2 cellular contexts compared by ENCODE assay signal in the genomic region with DNA sequence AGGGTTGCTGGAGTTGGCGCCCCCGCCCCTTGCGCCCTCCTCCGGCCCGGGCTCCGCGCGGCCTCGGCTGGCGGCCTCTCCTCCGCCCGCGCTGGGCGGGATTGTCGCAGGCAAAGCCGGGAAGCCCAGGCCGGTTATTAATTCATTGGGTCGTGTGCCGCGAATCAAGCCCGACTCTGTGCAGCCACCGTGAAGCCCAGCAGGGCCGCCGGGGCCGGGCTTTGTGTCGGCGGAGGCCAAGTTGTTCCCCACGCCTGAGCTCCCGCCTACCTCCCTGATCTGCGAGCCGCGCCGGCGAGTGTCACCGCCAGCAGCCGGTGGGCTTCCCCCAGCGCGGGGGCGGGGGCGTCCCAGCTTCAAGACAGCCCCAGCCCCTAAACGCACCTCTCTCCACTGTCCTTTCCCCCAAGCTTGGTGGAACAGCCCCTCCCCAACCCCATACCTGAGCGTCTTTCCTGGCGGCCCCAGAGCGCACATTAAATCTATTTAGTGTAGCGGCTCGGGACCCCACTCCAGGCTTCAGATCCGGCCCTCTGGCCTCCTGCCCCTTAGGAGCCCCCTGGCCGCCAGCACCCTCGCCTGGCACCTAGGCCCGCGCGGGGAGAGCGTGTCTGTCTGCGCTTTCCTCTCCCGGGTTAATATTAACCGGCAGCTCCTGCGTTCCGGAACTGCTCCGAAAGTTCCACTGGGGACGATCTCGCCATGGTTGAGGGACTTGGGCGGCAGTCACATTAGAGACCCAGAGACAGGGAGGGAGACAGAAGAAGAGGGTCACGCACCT.
A peak's percentile ranks its signal among the peaks of the same experiment; 100 is the strongest.
TF ChIP-seq lines count a peak whose summit lies in the region.

No MANE protein-coding gene starts in this region.

TF ChIP-seq in WTC11, 78 proteins besides CTCF, POLR2A, EP300 and RAD21:
- TF ChIP-seq MYBL2 (CRISPR knock-in tag; IDR thresholded peaks at IDR 0.05): no peak
- TF ChIP-seq ZMAT4 (CRISPR knock-in tag; IDR thresholded peaks at IDR 0.05): no peak
- TF ChIP-seq FOXP1 (CRISPR knock-in tag; IDR thresholded peaks at IDR 0.05; ENCODE audit: borderline replicate concordance): no peak
- TF ChIP-seq, protein P1, sequence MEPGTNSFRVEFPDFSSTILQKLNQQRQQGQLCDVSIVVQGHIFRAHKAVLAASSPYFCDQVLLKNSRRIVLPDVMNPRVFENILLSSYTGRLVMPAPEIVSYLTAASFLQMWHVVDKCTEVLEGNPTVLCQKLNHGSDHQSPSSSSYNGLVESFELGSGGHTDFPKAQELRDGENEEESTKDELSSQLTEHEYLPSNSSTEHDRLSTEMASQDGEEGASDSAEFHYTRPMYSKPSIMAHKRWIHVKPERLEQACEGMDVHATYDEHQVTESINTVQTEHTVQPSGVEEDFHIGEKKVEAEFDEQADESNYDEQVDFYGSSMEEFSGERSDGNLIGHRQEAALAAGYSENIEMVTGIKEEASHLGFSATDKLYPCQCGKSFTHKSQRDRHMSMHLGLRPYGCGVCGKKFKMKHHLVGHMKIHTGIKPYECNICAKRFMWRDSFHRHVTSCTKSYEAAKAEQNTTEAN (CRISPR knock-in tag; IDR thresholded peaks at IDR 0.05): no peak
- TF ChIP-seq NR2C2 (CRISPR knock-in tag; IDR thresholded peaks at IDR 0.05): no peak
- no peak for TF ChIP-seq MXD4 (CRISPR knock-in tag; IDR thresholded peaks at IDR 0.05; ENCODE audit: borderline replicate concordance)
- TF ChIP-seq SOX15 (CRISPR knock-in tag; IDR thresholded peaks at IDR 0.05): no peak
- TF ChIP-seq ATF2 (CRISPR knock-in tag; IDR thresholded peaks at IDR 0.05; ENCODE audit: borderline replicate concordance, low read depth): no peak
TF ChIP-seq in WTC11: peak in this region for 0.

TF ChIP-seq in HepG2, 621 proteins besides CTCF, POLR2A, EP300 and RAD21 (continues in another document):
- TF ChIP-seq TIGD3 (CRISPR knock-in tag; IDR thresholded peaks at IDR 0.05; ENCODE audit: borderline replicate concordance) (no peak), CSRNP1 (CRISPR knock-in tag; IDR thresholded peaks at IDR 0.05) (0 out of 2 replicates have a peak, but pooled peaks have one; percentile 24), CC2D1A (CRISPR knock-in tag; IDR thresholded peaks at IDR 0.05) (no peak), FOXM1 (CRISPR knock-in tag; IDR thresholded peaks at IDR 0.05) (no peak), ZNF768 (CRISPR knock-in tag; IDR thresholded peaks at IDR 0.05) (0 out of 2 replicates have a peak, but pooled peaks have one; percentile 16), PLRG1 (conservative IDR thresholded peaks at IDR 0.05) (no peak), BCL6 (CRISPR knock-in tag; IDR thresholded peaks at IDR 0.05) (peak; percentile 59; the same call in 1 of the 2 replicates), MYC (CRISPR knock-in tag; IDR thresholded peaks at IDR 0.05; ENCODE audit: borderline replicate concordance) (peak; percentile 60; the same call in 1 of the 2 replicates), ZNF337 (CRISPR knock-in tag; IDR thresholded peaks at IDR 0.05; ENCODE audit: borderline replicate concordance, low read depth) (peak; percentile 10; the same call in 1 of the 2 replicates), ZNF331 (CRISPR knock-in tag; IDR thresholded peaks at IDR 0.05) (0 out of 2 replicates have a peak, but pooled peaks have one; percentile 41), RXRA (CRISPR knock-in tag; IDR thresholded peaks at IDR 0.05) (no peak; the same call in 1 of the 2 replicates), NFYB (CRISPR knock-in tag; IDR thresholded peaks at IDR 0.05) (no peak), ZNF232 (CRISPR knock-in tag; IDR thresholded peaks at IDR 0.05; ENCODE audit: borderline replicate concordance) (peak; percentile 88; the same call in 1 of the 2 replicates), TBP (CRISPR knock-in tag; IDR thresholded peaks at IDR 0.05) (no peak), ZNF34 (CRISPR knock-in tag; IDR thresholded peaks at IDR 0.05; ENCODE audit: borderline replicate concordance) (no peak), MIXL1 (CRISPR knock-in tag; IDR thresholded peaks at IDR 0.05) (peak; percentile 76; the same call in 1 of the 2 replicates), RXRB (CRISPR knock-in tag; IDR thresholded peaks at IDR 0.05; ENCODE audit: borderline replicate concordance) (peak; percentile 64), ZNF704 (CRISPR knock-in tag; IDR thresholded peaks at IDR 0.05; ENCODE audit: borderline replicate concordance) (no peak), ZNF580 (CRISPR knock-in tag; IDR thresholded peaks at IDR 0.05; ENCODE audit: borderline replicate concordance, low read depth) (no peak; the same call in 1 of the 2 replicates), AHDC1 (CRISPR knock-in tag; IDR thresholded peaks at IDR 0.05; ENCODE audit: borderline replicate concordance) (no peak), ZNF670 (CRISPR knock-in tag; IDR thresholded peaks at IDR 0.05; ENCODE audit: borderline replicate concordance) (0 out of 2 replicates have a peak, but pooled peaks have one; percentile 83), SMYD3 (CRISPR knock-in tag; IDR thresholded peaks at IDR 0.05) (peak; percentile 77; the same call in 1 of the 2 replicates), FOXA3 (CRISPR knock-in tag; IDR thresholded peaks at IDR 0.05) (peak; percentile 11; the same call in 1 of the 2 replicates), MXD1 (CRISPR knock-in tag; IDR thresholded peaks at IDR 0.05) (0 out of 2 replicates have a peak, but pooled peaks have one; percentile 45), ETV5 (CRISPR knock-in tag; IDR thresholded peaks at IDR 0.05; ENCODE audit: borderline replicate concordance) (peak; percentile 86), MTF2 (CRISPR knock-in tag; IDR thresholded peaks at IDR 0.05; ENCODE audit: borderline replicate concordance) (no peak), DDIT3 (CRISPR knock-in tag; IDR thresholded peaks at IDR 0.05) (no peak), MXD4 (CRISPR knock-in tag; IDR thresholded peaks at IDR 0.05) (no peak), ZNF430 (CRISPR knock-in tag; IDR thresholded peaks at IDR 0.05) (no peak), ZSCAN29 (CRISPR knock-in tag; conservative IDR thresholded peaks at IDR 0.05) (no peak), ZNF788 (CRISPR knock-in tag; IDR thresholded peaks at IDR 0.05; ENCODE audit: borderline replicate concordance) (no peak), XBP1 (CRISPR knock-in tag; IDR thresholded peaks at IDR 0.05) (0 out of 2 replicates have a peak, but pooled peaks have one; percentile 37)
- TF ChIP-seq, protein P2, sequence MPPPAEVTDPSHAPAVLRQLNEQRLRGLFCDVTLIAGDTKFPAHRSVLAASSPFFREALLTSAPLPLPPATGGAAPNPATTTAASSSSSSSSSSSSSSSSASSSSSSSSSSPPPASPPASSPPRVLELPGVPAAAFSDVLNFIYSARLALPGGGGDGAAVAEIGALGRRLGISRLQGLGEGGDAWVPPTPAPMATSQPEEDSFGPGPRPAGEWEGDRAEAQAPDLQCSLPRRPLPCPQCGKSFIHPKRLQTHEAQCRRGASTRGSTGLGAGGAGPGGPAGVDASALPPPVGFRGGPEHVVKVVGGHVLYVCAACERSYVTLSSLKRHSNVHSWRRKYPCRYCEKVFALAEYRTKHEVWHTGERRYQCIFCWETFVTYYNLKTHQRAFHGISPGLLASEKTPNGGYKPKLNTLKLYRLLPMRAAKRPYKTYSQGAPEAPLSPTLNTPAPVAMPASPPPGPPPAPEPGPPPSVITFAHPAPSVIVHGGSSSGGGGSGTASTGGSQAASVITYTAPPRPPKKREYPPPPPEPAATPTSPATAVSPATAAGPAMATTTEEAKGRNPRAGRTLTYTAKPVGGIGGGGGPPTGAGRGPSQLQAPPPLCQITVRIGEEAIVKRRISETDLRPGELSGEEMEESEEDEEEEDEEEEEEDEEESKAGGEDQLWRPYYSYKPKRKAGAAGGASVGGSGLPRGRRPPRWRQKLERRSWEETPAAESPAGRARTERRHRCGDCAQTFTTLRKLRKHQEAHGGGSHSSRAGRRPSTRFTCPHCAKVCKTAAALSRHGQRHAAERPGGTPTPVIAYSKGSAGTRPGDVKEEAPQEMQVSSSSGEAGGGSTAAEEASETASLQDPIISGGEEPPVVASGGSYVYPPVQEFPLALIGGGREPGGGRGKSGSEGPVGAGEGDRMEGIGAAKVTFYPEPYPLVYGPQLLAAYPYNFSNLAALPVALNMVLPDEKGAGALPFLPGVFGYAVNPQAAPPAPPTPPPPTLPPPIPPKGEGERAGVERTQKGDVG (CRISPR knock-in tag; IDR thresholded peaks at IDR 0.05; ENCODE audit: borderline replicate concordance): no peak
- TF ChIP-seq, protein P3, sequence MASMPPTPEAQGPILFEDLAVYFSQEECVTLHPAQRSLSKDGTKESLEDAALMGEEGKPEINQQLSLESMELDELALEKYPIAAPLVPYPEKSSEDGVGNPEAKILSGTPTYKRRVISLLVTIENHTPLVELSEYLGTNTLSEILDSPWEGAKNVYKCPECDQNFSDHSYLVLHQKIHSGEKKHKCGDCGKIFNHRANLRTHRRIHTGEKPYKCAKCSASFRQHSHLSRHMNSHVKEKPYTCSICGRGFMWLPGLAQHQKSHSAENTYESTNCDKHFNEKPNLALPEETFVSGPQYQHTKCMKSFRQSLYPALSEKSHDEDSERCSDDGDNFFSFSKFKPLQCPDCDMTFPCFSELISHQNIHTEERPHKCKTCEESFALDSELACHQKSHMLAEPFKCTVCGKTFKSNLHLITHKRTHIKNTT (CRISPR knock-in tag; IDR thresholded peaks at IDR 0.05): no peak
- TF ChIP-seq, protein P4, sequence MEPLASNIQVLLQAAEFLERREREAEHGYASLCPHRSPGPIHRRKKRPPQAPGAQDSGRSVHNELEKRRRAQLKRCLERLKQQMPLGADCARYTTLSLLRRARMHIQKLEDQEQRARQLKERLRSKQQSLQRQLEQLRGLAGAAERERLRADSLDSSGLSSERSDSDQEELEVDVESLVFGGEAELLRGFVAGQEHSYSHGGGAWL (CRISPR knock-in tag; IDR thresholded peaks at IDR 0.05): no peak; the same call in 1 of the 2 replicates
